8 cellular contexts compared by ENCODE assay signal in genomic region chr10:29734980-29735627, GRCh38.
A peak's percentile ranks its signal among the peaks of the same experiment; 100 is the strongest.
DNase-seq lines count a peak whose midpoint lies in the region; ATAC-seq and TF ChIP-seq lines count a peak whose summit lies in the region.

No MANE protein-coding gene starts in this region.

- H3K27ac Mint-ChIP-seq in MCF 10A (ENCODE audit: low read depth, unreplicated experiment), result peak overlapping the region; percentile 65

- no peak for TF ChIP-seq CTCF in MCF 10A (IDR thresholded peaks at IDR 0.05; ENCODE audit: unreplicated experiment)

- H3K27me3 Mint-ChIP-seq in MCF 10A (ENCODE audit: insufficient read depth, unreplicated experiment), result no peaks in the 10 kb centered on the region

- POLR2A ChIA-PET in MCF 10A (lab: Yijun Ruan, JAX), result interaction anchor here (0.7 to 2.0 kb wide), 8 partner anchors 11 to 267 kb away, joined by 3 to 12 read pairs (median 4); no protein-coding TSS in a partner anchor

- CTCF ChIA-PET in MCF 10A (lab: Yijun Ruan, JAX), result interaction anchor here (0.7 to 2.3 kb wide), 6 partner anchors 14 to 528 kb away, joined by 3 to 10 read pairs (median 3); no protein-coding TSS in a partner anchor

- DNase-seq in CD1c-positive myeloid dendritic cell (ENCODE audit: extremely low spot score), result peak; percentile 92
- peak; percentile 23 for DNase-seq in T-helper 22 cell (ENCODE audit: low read depth)
- DNase-seq in MCF 10A (ENCODE audit: unreplicated experiment), result peak; percentile 41
- peak; percentile 62 for DNase-seq in islet precursor cell
- peak; percentile 25 to 37 for DNase-seq in stimulated activated CD4-positive, alpha-beta T cell treated with anti-CD3 and anti-CD28 coated beads, Interleukin-15, amount 100 ng/mL, for 1 hour (ENCODE audit: low read depth in 1 of 2, low spot score in 1 of 2)
- DNase-seq in epidermal melanocyte (ENCODE audit: insufficient read length, low spot score), result no peak

- H3K36me3 Mint-ChIP-seq in MCF 10A (ENCODE audit: insufficient read depth, unreplicated experiment), result no peaks in the 10 kb centered on the region

- ATAC-seq in GM19397 (IDR thresholded peaks at IDR 0.05; ENCODE audit: unreplicated experiment) (peak; percentile 68), HG03469 (IDR thresholded peaks at IDR 0.05; ENCODE audit: unreplicated experiment) (peak; percentile 25)

- peaks cover 19% of the 10 kb centered on the region for H3K4me1 Mint-ChIP-seq in MCF 10A (ENCODE audit: insufficient read depth, unreplicated experiment)

- BruUV-seq in MCF 10A (replicated peaks; lab: Mats Ljungman, UMichigan), result no TSS peak

- intact Hi-C loops in MCF 10A (cut with micrococcal nuclease), result loop anchor here (1.0 to 5.0 kb wide), 5 partner anchors 72 to 212 kb away; partner anchors contain the start of gene SVIL

- H3K9me3 Mint-ChIP-seq in MCF 10A (ENCODE audit: unreplicated experiment), result no peaks in the 10 kb centered on the region

- H3K4me3 Mint-ChIP-seq in MCF 10A (ENCODE audit: unreplicated experiment), result peak overlapping the region; percentile 81
